ENCODE assay signal across 12 cellular contexts in genomic region chr6:107690864-107691661, GRCh38.
DNase-seq lines count a peak whose midpoint lies in the region; ATAC-seq and TF ChIP-seq lines count a peak whose summit lies in the region.
"Had no signal": no experiment of that assay in that cellular context is flagged by ENCODE, and none has a peak within 500 bp of the region (broad histone marks: within the 10 kb centered on the region; RNA-seq: fewer than 3 reads in every experiment).

No MANE protein-coding gene starts in this region.

- intact Hi-C loops in heart right ventricle (cut with DNase I), result no loop called here
- intact Hi-C loops in sigmoid colon (cut with DNase I), result no loop called here

- WGBS in heart right ventricle, 2 donors, result 43 to 44% methylated on average over 13 of the region's 13 CpGs
- WGBS in sigmoid colon, 2 donors, result 65 to 73% methylated on average over 13 of the region's 13 CpGs

- peaks cover 29% of the 10 kb centered on the region for H3K9me3 Mint-ChIP-seq in WTC11

- H3K27me3 Mint-ChIP-seq in WTC11 (ENCODE audit: low read depth), result no peaks in the 10 kb centered on the region

- peak; percentile 77 for DNase-seq in ELR (ENCODE audit: low read depth)
- no peak for DNase-seq in WTC11 (ENCODE audit: low spot score)
- DNase-seq in heart right ventricle, result peak in 1 of 2 donors; percentile 33
- peak; percentile 71 for DNase-seq in sigmoid colon
- DNase-seq in amygdala (lab: John Stamatoyannopoulos, UW), result no peak
- DNase-seq in occipital lobe (lab: John Stamatoyannopoulos, UW), result no peak
- DNase-seq: activated CD4-positive, alpha-beta T cell treated with anti-CD3 and anti-CD28 coated beads for 4 hours; Calu3; gastrocnemius medialis had no signal

- peaks cover 34% of the 10 kb centered on the region for H3K4me1 Mint-ChIP-seq in WTC11

- no peak for TF ChIP-seq POLR2A in sigmoid colon (IDR thresholded peaks at IDR 0.05)

- H3K27ac ChIP-seq in heart right ventricle (peak overlapping the region in 3 of 10 donors; percentile 13 to 66 (median 28)), sigmoid colon (peak overlapping the region in 3 of 4 donors; percentile 8 to 55 (median 31))
- H3K27ac ChIP-seq: SJSA1 had no signal

- ATAC-seq in WTC11 (peak; percentile 71), heart right ventricle (peak in 7 of 8 donors; percentile 53 to 85 (median 72)), HG03108 (IDR thresholded peaks at IDR 0.05; ENCODE audit: unreplicated experiment) (no peak), GM18873 (IDR thresholded peaks at IDR 0.05; ENCODE audit: low FRiP score, unreplicated experiment) (no peak)

- H3K27me3 ChIP-seq in heart right ventricle, result peaks cover 0 to 3% (median 0%) of the 10 kb centered on the region in 7 donors
- peaks cover 0 to 5% (median 0%) of the 10 kb centered on the region in 3 donors for H3K27me3 ChIP-seq in sigmoid colon
- H3K27me3 ChIP-seq: gastrocnemius medialis, SJSA1 had no signal

- no peak overlapping the region for H3K4me3 Mint-ChIP-seq in WTC11

- H3K36me3 ChIP-seq in heart right ventricle (no peaks in the 10 kb centered on the region), sigmoid colon (no peaks in the 10 kb centered on the region)
- H3K36me3 ChIP-seq: gastrocnemius medialis, SJSA1 had no signal

- TF ChIP-seq CTCF in WTC11 (IDR thresholded peaks at IDR 0.05) (no peak), heart right ventricle (IDR thresholded peaks at IDR 0.05) (no peak), sigmoid colon (IDR thresholded peaks at IDR 0.05) (no peak)

- POLR2A ChIA-PET in WTC11 (lab: Charles Lee), result no interaction called here

- H3K9me3 ChIP-seq in heart right ventricle (peaks cover 0 to 6% (median 0%) of the 10 kb centered on the region in 11 donors), sigmoid colon (no peaks in the 10 kb centered on the region)
- H3K9me3 ChIP-seq: gastrocnemius medialis, SJSA1 had no signal

- H3K4me1 ChIP-seq in heart right ventricle (peaks cover 0 to 25% (median 5%) of the 10 kb centered on the region in 9 donors), sigmoid colon (peaks cover 0 to 10% (median 8%) of the 10 kb centered on the region in 4 donors)
- H3K4me1 ChIP-seq: gastrocnemius medialis had no signal

- H3K4me3 ChIP-seq in heart right ventricle, result peak overlapping the region in 1 of 10 donors; percentile 0
- no peak overlapping the region for H3K4me3 ChIP-seq in sigmoid colon
- H3K4me3 ChIP-seq: gastrocnemius medialis, SJSA1 had no signal

- peaks cover 10% of the 10 kb centered on the region; the same call in 1 of the 2 replicates for H3K36me3 Mint-ChIP-seq in WTC11

- H3K27ac Mint-ChIP-seq in WTC11, result no peak overlapping the region

- no peak for TF ChIP-seq EP300 in sigmoid colon (IDR thresholded peaks at IDR 0.05)

- CTCF ChIA-PET in WTC11 (lab: Charles Lee), result interaction anchor here (3.4 kb wide), 1 partner anchor 12 kb away, joined by 19 read pairs; no protein-coding TSS in a partner anchor

TF ChIP-seq in WTC11, 78 proteins besides CTCF, POLR2A, EP300 and RAD21:
- TF ChIP-seq MAX (CRISPR knock-in tag; IDR thresholded peaks at IDR 0.05) (peak; percentile 30; the same call in 1 of the 2 replicates), ZNF671 (CRISPR knock-in tag; IDR thresholded peaks at IDR 0.05) (no peak)

Comparison
In these comparisons a context has a peak if more than half of its experiments do, and no peak if none do; other contexts are left out.
1. DNase-seq: peak in ELR (single experiment) and sigmoid colon (single experiment); none in WTC11 (single experiment), amygdala (0 of 56) and occipital lobe (single experiment).
2. ATAC-seq: peak in WTC11 (single experiment) and heart right ventricle (7 of 8); none in HG03108 (single experiment) and GM18873 (single experiment).